ENCODE assay signal across 8 cellular contexts in genomic region chr17:57045868-57046671, GRCh38. TPM values are rescaled to one million over a fixed set of nuclear protein-coding genes. Genes with fewer than 3 reads are reported as not detected.
A peak's percentile ranks its signal among the peaks of the same experiment; 100 is the strongest.
DNase-seq lines count a peak whose midpoint lies in the region; ATAC-seq and TF ChIP-seq lines count a peak whose summit lies in the region.

No MANE protein-coding gene starts in this region.

- DNase-seq in GM13977 (ENCODE audit: low spot score) (peak; percentile 75), right cardiac atrium (peak; percentile 16 to 70 (median 60)), NCI-H748 treated with DMSO at 0.1 percent for 48 hours (lab: John Stamatoyannopoulos, UW) (no peak), NOMO-1 (lab: John Stamatoyannopoulos, UW; ENCODE audit: unreplicated experiment in 2 of 2) (no peak), NCI-H2081 treated with DMSO at 0.1 percent for 48 hours (lab: John Stamatoyannopoulos, UW) (no peak)
- DNase-seq in activated T-cell treated with anti-CD3 and anti-CD28 coated beads, Interleukin-2, amount 50 U/mL, for 48 hours: peak; percentile 63 to 70
- DNase-seq in stimulated activated CD4-positive, alpha-beta T cell treated with anti-CD3 and anti-CD28 coated beads, Interleukin-4, amount 100 ng/mL, for 48 hours (ENCODE audit: low read depth in 2 of 2): peak; percentile 10 to 18

- H3K9me3 ChIP-seq in right cardiac atrium (ENCODE audit: control insufficient read depth, low read length): no peaks in the 10 kb centered on the region

- WGBS in right cardiac atrium: 9% methylated on average over 67 of the region's 67 CpGs

- intact Hi-C loops in right cardiac atrium (cut with DNase I): no loop called here

- ATAC-seq in HG03196 (IDR thresholded peaks at IDR 0.05; ENCODE audit: unreplicated experiment) (peak; percentile 60), right cardiac atrium (peak; percentile 60 to 65)

- in situ Hi-C loops in GM13977 (cut with MboI; ENCODE audit: low pct_unique_long_range_greater_than_20kb, low sequenced_read_pairs, unreplicated experiment): no loop called here

- no peaks in the 10 kb centered on the region for H3K4me1 ChIP-seq in right cardiac atrium (ENCODE audit: control insufficient read depth, insufficient read depth, low read length)

- no peak for TF ChIP-seq CTCF in GM13977 (IDR thresholded peaks at IDR 0.05; ENCODE audit: extremely low read depth, insufficient read depth, missing control alignments)

- H3K4me3 ChIP-seq in right cardiac atrium (ENCODE audit: low read length): peak overlapping the region; percentile 8

- no peak overlapping the region for H3K27ac ChIP-seq in right cardiac atrium (ENCODE audit: low read length)

- H3K27me3 ChIP-seq in right cardiac atrium (ENCODE audit: control insufficient read depth, insufficient read depth): no peaks in the 10 kb centered on the region

RNA-seq across cellular contexts. Expression of gene AKAP1, which starts 39.0 kb away (rescaled TPM):
- total RNA-seq in right cardiac atrium: 100 to 1,000 TPM in 3 of 4 donors, 10 to 100 TPM in 1; 92.3 to 194 (median 175) TPM
- 94.4 TPM for polyA plus RNA-seq in right cardiac atrium

Comparison
In these comparisons a context has a peak if more than half of its experiments do, and no peak if none do; other contexts are left out.
1. DNase-seq: peak in GM13977 (single experiment), activated T-cell treated with anti-CD3 and anti-CD28 coated beads, Interleukin-2, amount 50 U/mL, for 48 hours (2 of 2), right cardiac atrium (3 of 3) and stimulated activated CD4-positive, alpha-beta T cell treated with anti-CD3 and anti-CD28 coated beads, Interleukin-4, amount 100 ng/mL, for 48 hours (2 of 2); none in NCI-H748 treated with DMSO at 0.1 percent for 48 hours (single experiment), NOMO-1 (0 of 2) and NCI-H2081 treated with DMSO at 0.1 percent for 48 hours (single experiment).